In genomic region chr1:234393190-234393589, GRCh38 we compare ENCODE assay signal across 14 cellular contexts. TPM values are rescaled to one million over a fixed set of nuclear protein-coding genes. Genes with fewer than 3 reads are reported as not detected.
"Had no signal": no experiment of that assay in that cellular context is flagged by ENCODE, and none has a peak within 500 bp of the region (broad histone marks: within the 10 kb centered on the region; RNA-seq: fewer than 3 reads in every experiment).

No MANE protein-coding gene starts in this region.

- H3K27ac Mint-ChIP-seq: activated naive CD8-positive, alpha-beta T cell treated with anti-CD3 and anti-CD28 coated beads, Interleukin-2, amount 50 U/mL, for 24 hours; natural killer cell; T-helper 17 cell had no signal

- H3K4me3 Mint-ChIP-seq: activated naive CD8-positive, alpha-beta T cell treated with anti-CD3 and anti-CD28 coated beads, Interleukin-2, amount 50 U/mL, for 24 hours; natural killer cell; T-helper 17 cell had no signal

- H3K27me3 ChIP-seq: ascending aorta, gastrocnemius medialis, heart right ventricle had no signal

- ATAC-seq: activated CD4-positive, CD25-positive, alpha-beta regulatory T cell treated with anti-CD3 and anti-CD28 coated beads, Interleukin-2, amount 50 U/mL, for 24 hours; activated naive CD8-positive, alpha-beta T cell treated with anti-CD3 and anti-CD28 coated beads, Interleukin-2, amount 50 U/mL, for 24 hours; gastrocnemius medialis; heart right ventricle; left lobe of liver; mucosa of descending colon; natural killer cell; T-helper 17 cell had no signal

- H3K27ac ChIP-seq: ascending aorta, gastrocnemius medialis, heart right ventricle had no signal

- H3K9me3 ChIP-seq: ascending aorta, gastrocnemius medialis, heart right ventricle, mucosa of descending colon had no signal

- H3K36me3 Mint-ChIP-seq: natural killer cell had no signal

- H3K9me3 Mint-ChIP-seq: activated naive CD8-positive, alpha-beta T cell treated with anti-CD3 and anti-CD28 coated beads, Interleukin-2, amount 50 U/mL, for 24 hours; natural killer cell had no signal

- H3K27me3 Mint-ChIP-seq: activated naive CD8-positive, alpha-beta T cell treated with anti-CD3 and anti-CD28 coated beads, Interleukin-2, amount 50 U/mL, for 24 hours; T-helper 17 cell had no signal

- H3K4me1 ChIP-seq: ascending aorta had no signal

- H3K4me3 ChIP-seq: ascending aorta, gastrocnemius medialis, heart right ventricle, mucosa of descending colon had no signal

- DNase-seq: activated CD8-positive, alpha-beta memory T cell treated with anti-CD3 and anti-CD28 coated beads for 24 hours; activated effector memory CD4-positive, alpha-beta T cell treated with Interleukin-2 at 50 U/mL for 16 hours; activated naive CD8-positive, alpha-beta T cell treated with anti-CD3 and anti-CD28 coated beads, Interleukin-2, amount 50 U/mL, for 24 hours; gastrocnemius medialis; heart right ventricle; islet precursor cell; mucosa of descending colon; natural killer cell; posterior cingulate gyrus; small intestine; T-helper 17 cell had no signal

RNA-seq across cellular contexts. Expression of gene COA6, which starts 19.9 kb away (rescaled TPM):
- total RNA-seq: ascending aorta had no signal
